In the genomic region with DNA sequence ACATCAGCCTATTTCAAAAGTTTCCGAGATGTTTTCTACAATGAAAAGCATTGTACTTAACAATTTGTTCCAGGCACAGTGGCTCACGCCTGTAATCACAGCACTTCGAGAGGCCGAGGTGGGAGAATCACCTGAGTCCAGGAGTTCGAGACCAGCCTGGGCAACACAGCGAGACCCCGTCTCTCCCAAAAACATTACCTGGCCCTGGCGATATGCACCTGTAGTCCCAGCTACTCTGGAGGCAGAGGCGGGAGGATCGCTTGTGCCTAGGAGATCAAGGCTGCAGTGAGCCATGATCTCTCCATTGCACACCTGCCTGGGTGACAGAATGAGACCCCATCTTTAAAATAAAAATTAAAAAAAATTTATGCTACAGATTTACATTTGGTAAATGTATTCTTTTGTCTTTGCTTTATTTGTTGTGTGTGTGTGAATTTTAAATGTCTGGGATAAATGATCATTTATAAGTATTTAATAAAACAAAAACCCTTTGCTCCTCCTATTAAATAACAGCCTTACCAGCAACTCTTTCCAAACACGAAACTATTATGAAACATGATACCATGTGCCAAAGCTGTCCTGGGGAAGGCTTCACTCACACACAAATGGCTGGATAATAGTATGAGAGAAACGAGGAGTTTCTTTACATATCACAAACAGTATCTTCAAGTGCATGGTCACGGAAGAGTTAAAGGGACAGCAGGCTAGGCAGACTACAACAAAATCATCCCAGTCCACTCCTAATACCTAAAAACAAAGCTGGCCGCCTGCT, we compare ENCODE assay signal across 8 cellular contexts. TPM values are rescaled to one million over a fixed set of nuclear protein-coding genes. Genes with fewer than 3 reads are reported as not detected.
DNase-seq lines count a peak whose midpoint lies in the region; ATAC-seq and TF ChIP-seq lines count a peak whose summit lies in the region.

No MANE protein-coding gene starts in this region.

- H3K9me3 Mint-ChIP-seq in chondrocyte (ENCODE audit: low read depth): no peaks in the 10 kb centered on the region

- no peak for TF ChIP-seq CTCF in chondrocyte (IDR thresholded peaks at IDR 0.05)

- H3K27me3 ChIP-seq in HUES64 (ENCODE audit: insufficient read depth, low read length): no peaks in the 10 kb centered on the region

- peak overlapping the region; percentile 84 for H3K4me3 ChIP-seq in HUES64 (ENCODE audit: low read length)

- peak overlapping the region; percentile 77 for H3K9ac ChIP-seq in HUES64 (ENCODE audit: low read depth, low read length)

- no peaks in the 10 kb centered on the region for H3K27me3 Mint-ChIP-seq in chondrocyte (ENCODE audit: low read depth)

- ATAC-seq in GM21717 (IDR thresholded peaks at IDR 0.05; ENCODE audit: unreplicated experiment): no peak

- peak overlapping the region; percentile 97 for H3K4me3 Mint-ChIP-seq in chondrocyte (ENCODE audit: unreplicated experiment)

- H3K9me3 ChIP-seq in HUES64 (ENCODE audit: insufficient read depth, low read depth, low read length): no peaks in the 10 kb centered on the region

- H3K27ac Mint-ChIP-seq in chondrocyte (ENCODE audit: unreplicated experiment): peak overlapping the region; percentile 99

- H3K4me1 ChIP-seq in HUES64 (ENCODE audit: insufficient read depth, low read length): peaks cover 20% of the 10 kb centered on the region

- H3K27ac ChIP-seq in HUES64 (ENCODE audit: low read depth, low read length): no peak overlapping the region

- DNase-seq in AG20443 (ENCODE audit: low spot score) (peak; percentile 47), chondrocyte (ENCODE audit: low spot score) (no peak), midbrain (lab: John Stamatoyannopoulos, UW) (peak; percentile 37), NCI-H526 treated with DMSO at 0.1 percent for 48 hours (lab: John Stamatoyannopoulos, UW) (no peak)
- DNase-seq in stimulated activated CD4-positive, alpha-beta T cell treated with anti-CD3 and anti-CD28 coated beads, Interleukin-15, amount 100 ng/mL, for 24 hours: no peak
- DNase-seq in stimulated activated CD4-positive, alpha-beta T cell treated with anti-CD3 and anti-CD28 coated beads, Interleukin-12 subunit alpha, Interleukin-12 subunit beta, amount 100 ng/mL, for 4 hours: no peak

- 80% methylated on average over 12 of the region's 14 CpGs for WGBS in HUES64

- no peaks in the 10 kb centered on the region for H3K36me3 Mint-ChIP-seq in chondrocyte (ENCODE audit: low read depth)

- H3K36me3 ChIP-seq in HUES64 (ENCODE audit: insufficient read depth, low read length): no peaks in the 10 kb centered on the region

- peaks cover 24% of the 10 kb centered on the region for H3K4me1 Mint-ChIP-seq in chondrocyte (ENCODE audit: low read depth)

RNA-seq across cellular contexts. Expression of a gene that starts 1.1 kb away (rescaled TPM):
- polyA plus RNA-seq in HUES64 (2013, experiment 1 of 2): 22.6 TPM
- polyA plus RNA-seq in HUES64 (2013, experiment 2 of 2): 31.6 TPM
- total RNA-seq in chondrocyte: 20.0 to 26.5 TPM (median 20.4 TPM) in 3 replicates

RNA-seq across cellular contexts. Expression of a gene that starts 16.2 kb away (rescaled TPM):
- polyA plus RNA-seq in HUES64 (2013, experiment 1 of 2): 195 TPM
- 193 TPM for polyA plus RNA-seq in HUES64 (2013, experiment 2 of 2)
- total RNA-seq in chondrocyte: 77.3 to 117 TPM (median 90.4 TPM) in 3 replicates

RNA-seq across cellular contexts. Expression of a gene that starts 16.5 kb away (rescaled TPM):
- 43.0 TPM for polyA plus RNA-seq in HUES64 (2013, experiment 1 of 2)
- 50.3 TPM for polyA plus RNA-seq in HUES64 (2013, experiment 2 of 2)
- 58.0 to 83.0 TPM (median 65.0 TPM) in 3 replicates for total RNA-seq in chondrocyte

Comparison
In these comparisons a context has a peak if more than half of its experiments do, and no peak if none do; other contexts are left out.
1. DNase-seq: peak in AG20443 (single experiment) and midbrain (single experiment); none in chondrocyte (single experiment), stimulated activated CD4-positive, alpha-beta T cell treated with anti-CD3 and anti-CD28 coated beads, Interleukin-15, amount 100 ng/mL, for 24 hours (single experiment), stimulated activated CD4-positive, alpha-beta T cell treated with anti-CD3 and anti-CD28 coated beads, Interleukin-12 subunit alpha, Interleukin-12 subunit beta, amount 100 ng/mL, for 4 hours (single experiment) and NCI-H526 treated with DMSO at 0.1 percent for 48 hours (single experiment).